ENCODE assay signal across 8 cellular contexts in the genomic region with DNA sequence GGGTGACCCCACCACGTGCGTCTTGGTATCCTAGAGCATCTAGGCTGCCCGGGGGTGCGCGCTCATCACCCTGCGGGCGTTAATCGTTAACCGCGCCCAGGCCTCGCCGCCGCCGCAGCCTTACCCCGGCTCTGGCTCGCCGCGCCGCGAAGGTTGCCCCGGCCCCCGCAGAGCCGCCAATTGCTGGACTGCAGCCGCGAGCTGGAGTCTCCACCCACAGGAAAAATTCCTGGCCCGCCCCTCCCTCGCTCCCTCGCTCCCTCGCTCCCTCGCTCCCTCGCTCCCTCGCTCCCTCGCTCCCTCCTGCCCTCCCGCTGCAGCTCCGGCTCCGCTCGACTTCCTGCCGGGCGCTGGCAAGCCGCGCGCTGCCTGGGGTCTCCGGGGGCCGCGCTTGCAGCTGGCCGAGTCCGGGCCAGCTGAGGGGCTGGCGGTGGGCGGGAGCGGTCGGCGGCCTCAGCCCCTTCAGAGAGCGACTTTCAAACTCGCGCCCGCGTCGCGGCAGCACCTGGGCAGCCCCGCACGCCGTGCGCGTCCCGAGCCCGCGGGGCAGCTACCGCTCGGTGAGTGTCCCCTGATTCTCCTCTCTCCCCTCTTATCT. TPM values are rescaled to one million over a fixed set of nuclear protein-coding genes. Genes with fewer than 3 reads are reported as not detected.
DNase-seq lines count a peak whose midpoint lies in the region; ATAC-seq lines count a peak whose summit lies in the region.

PLEKHG3 (plus strand) TSS at position 280 of the 598 bp plus-strand sequence. CDS start 23,208 bp downstream, outside the sequence.

- peak within 1 kb of the TSS; percentile 80 for H3K4me3 Mint-ChIP-seq in T-helper 2 cell treated with Interferon-gamma antibody and Interleukin-4, amounts not matched to agents 5 μg/mL and 100 μg/mL, for 36 hours

- in situ Hi-C loops in Caki2 (cut with HindIII; ENCODE audit: low pct_unique_long_range_greater_than_20kb, low sequenced_read_pairs), result no loop called here

- DNase-seq in Caki2 (ENCODE audit: low read depth) (peak; percentile 87), LoVo (ENCODE audit: low spot score) (peak; percentile 87), dedifferentiated amniotic fluid mesenchymal stem cell (ENCODE audit: extremely low spot score) (peak; percentile 24), kidney glomerular epithelial cell (lab: John Stamatoyannopoulos, UW) (peak; percentile 82)
- DNase-seq in T-helper 2 cell treated with Interferon-gamma antibody and Interleukin-4, amounts not matched to agents 5 μg/mL and 100 μg/mL, for 36 hours (ENCODE audit: low spot score), result no peak

- peak within 1 kb of the TSS; percentile 62 to 90 (median 80) for H3K4me3 ChIP-seq in skin epidermis

- H3K27ac ChIP-seq in skin epidermis, result peak within 1 kb of the TSS; percentile 71 to 98 (median 90)

- peaks cover 3% of the 10 kb centered on the region for H3K36me3 Mint-ChIP-seq in T-helper 2 cell treated with Interferon-gamma antibody and Interleukin-4, amounts not matched to agents 5 μg/mL and 100 μg/mL, for 36 hours (ENCODE audit: low read depth)

- H3K27ac Mint-ChIP-seq in T-helper 2 cell treated with Interferon-gamma antibody and Interleukin-4, amounts not matched to agents 5 μg/mL and 100 μg/mL, for 36 hours, result no peak within 1 kb of the TSS

- H3K27me3 Mint-ChIP-seq in T-helper 2 cell treated with Interferon-gamma antibody and Interleukin-4, amounts not matched to agents 5 μg/mL and 100 μg/mL, for 36 hours (ENCODE audit: low read depth), result peaks cover 60% of the 10 kb centered on the region

- H3K9me3 Mint-ChIP-seq in T-helper 2 cell treated with Interferon-gamma antibody and Interleukin-4, amounts not matched to agents 5 μg/mL and 100 μg/mL, for 36 hours, result no peaks in the 10 kb centered on the region

- ATAC-seq in HG03571 (IDR thresholded peaks at IDR 0.05; ENCODE audit: unreplicated experiment) (no peak), HG02678 (IDR thresholded peaks at IDR 0.05; ENCODE audit: unreplicated experiment) (no peak)

- H3K4me1 Mint-ChIP-seq in T-helper 2 cell treated with Interferon-gamma antibody and Interleukin-4, amounts not matched to agents 5 μg/mL and 100 μg/mL, for 36 hours (ENCODE audit: low read depth), result peaks cover 50% of the 10 kb centered on the region

RNA-seq across cellular contexts. Expression of gene PLEKHG3, which starts in this region (rescaled TPM):
- total RNA-seq in Caki2 (2014; rRNA removed; shearing (Covaris generic); ENCODE audit: low replicate concordance), result 48.3 and 99.4 TPM in 2 replicates
